Comparison of ENCODE assay signal across 7 cellular contexts in the genomic region with DNA sequence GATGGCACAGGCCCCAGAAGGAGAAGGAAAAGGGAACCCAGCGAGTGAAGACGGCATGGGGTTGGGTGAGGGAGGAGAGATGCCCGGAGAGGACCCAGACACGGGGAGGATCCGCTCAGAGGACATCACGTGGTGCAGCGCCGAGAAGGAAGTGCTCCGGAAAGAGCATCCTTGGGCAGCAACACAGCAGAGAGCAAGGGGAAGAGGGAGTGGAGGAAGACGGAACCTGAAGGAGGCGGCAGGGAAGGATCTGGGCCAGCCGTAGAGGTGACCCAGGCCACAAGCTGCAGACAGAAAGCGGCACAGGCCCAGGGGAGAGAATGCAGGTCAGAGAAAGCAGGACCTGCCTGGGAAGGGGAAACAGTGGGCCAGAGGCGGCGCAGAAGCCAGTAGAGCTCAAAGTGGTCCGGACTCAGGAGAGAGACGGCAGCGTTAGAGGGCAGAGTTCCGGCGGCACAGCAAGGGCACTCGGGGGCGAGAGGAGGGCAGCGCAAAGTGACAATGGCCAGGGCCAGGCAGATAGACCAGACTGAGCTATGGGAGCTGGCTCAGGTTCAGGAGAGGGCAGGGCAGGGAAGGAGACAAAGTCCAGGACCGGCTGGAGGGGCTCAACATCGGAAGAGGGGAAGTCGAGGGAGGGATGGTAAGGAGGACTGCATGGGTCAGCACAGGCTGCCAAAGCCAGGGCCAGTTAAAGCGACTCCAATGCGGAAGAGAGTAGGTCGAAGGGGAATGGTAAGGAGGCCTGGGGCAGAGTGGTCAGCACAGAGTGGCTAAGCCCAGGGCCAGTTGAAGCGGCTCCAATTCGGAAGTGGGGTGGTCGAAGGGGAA. TPM values are rescaled to one million over a fixed set of nuclear protein-coding genes. Genes with fewer than 3 reads are reported as not detected.
A peak's percentile ranks its signal among the peaks of the same experiment; 100 is the strongest.
DNase-seq lines count a peak whose midpoint lies in the region; ATAC-seq, FAIRE-seq and TF ChIP-seq lines count a peak whose summit lies in the region.

No MANE protein-coding gene starts in this region.

- no peak for TF ChIP-seq CTCF in H1 (IDR thresholded peaks at IDR 0.05; ENCODE audit: control extremely low read depth in 1 of 3, insufficient read depth in 1 of 3, low read depth in 1 of 3, low read length in 3 of 3)

- no peak overlapping the region for H4K91ac ChIP-seq in H1 (replicated peaks; ENCODE audit: insufficient read length, low read length)

- POLR2A ChIA-PET in activated CD4-positive, alpha-beta memory T cell treated with anti-CD3 and anti-CD28 coated beads, Interleukin-2, amount 10 ng/mL, durations not matched to agents 7 days and 5 days (lab: Charles Lee): interaction anchor here (1.1 to 3.1 kb wide), 11 partner anchors 8 to 489 kb away, joined by 3 to 15 read pairs (median 6); partner anchors contain the start of genes RDH13, UBE2S and ZNF865
- POLR2A ChIA-PET in H1 (lab: Charles Lee; ENCODE audit: partially characterized antibody): interaction anchor here (0.9 to 6.4 kb wide), 11 partner anchors 10 to 651 kb away, joined by 3 to 72 read pairs (median 7); partner anchors contain the start of gene HSPBP1

- H3K4me3 Mint-ChIP-seq in activated CD4-positive, alpha-beta memory T cell treated with anti-CD3 and anti-CD28 coated beads, Interleukin-2, amount 10 ng/mL, durations not matched to agents 7 days and 5 days: peak overlapping the region; percentile 93

- H3K27ac Mint-ChIP-seq in activated CD4-positive, alpha-beta memory T cell treated with anti-CD3 and anti-CD28 coated beads, Interleukin-2, amount 10 ng/mL, durations not matched to agents 7 days and 5 days: peak overlapping the region; percentile 91

- H3K18ac ChIP-seq in H1 (ENCODE audit: extremely low read depth, low read length): no peak overlapping the region; the same call in 1 of the 2 replicates

- peaks cover 46% of the 10 kb centered on the region for H3K4me1 Mint-ChIP-seq in activated CD4-positive, alpha-beta memory T cell treated with anti-CD3 and anti-CD28 coated beads, Interleukin-2, amount 10 ng/mL, durations not matched to agents 7 days and 5 days

- peaks cover 0 to 33% of the 10 kb centered on the region in 2 experiments; a peak in 2 of 4 replicates for H3K79me2 ChIP-seq in H1 (ENCODE audit: control insufficient read depth in 1 of 2, insufficient read depth in 2 of 2, low read length in 2 of 2)

- H3K9me3 Mint-ChIP-seq in activated CD4-positive, alpha-beta memory T cell treated with anti-CD3 and anti-CD28 coated beads, Interleukin-2, amount 10 ng/mL, durations not matched to agents 7 days and 5 days: no peaks in the 10 kb centered on the region

- no peak overlapping the region; the same call in 1 of the 2 replicates for H4K8ac ChIP-seq in H1 (ENCODE audit: extremely low read depth, insufficient read depth, low read length)

- CTCF ChIA-PET in activated CD4-positive, alpha-beta memory T cell treated with anti-CD3 and anti-CD28 coated beads, Interleukin-2, amount 10 ng/mL, durations not matched to agents 7 days and 5 days (lab: Charles Lee): interaction anchor here (0.6 to 2.0 kb wide), 4 partner anchors 10 to 223 kb away, joined by 3 to 5 read pairs (median 4); partner anchors contain the start of gene KMT5C
- CTCF ChIA-PET in H1 (lab: Charles Lee; ENCODE audit: partially characterized antibody): interaction anchor here (0.9 to 3.7 kb wide), 11 partner anchors 10 to 49 kb away, joined by 3 to 15 read pairs (median 4); no protein-coding TSS in a partner anchor

- no peak for TF ChIP-seq RAD21 in H1 (IDR thresholded peaks at IDR 0.05 in 1 of 2, conservative IDR thresholded peaks at IDR 0.05 in 1 of 2; ENCODE audit: low read depth in 2 of 2, low read length in 2 of 2)

- H2BK20ac ChIP-seq in H1 (ENCODE audit: low read length): no peak overlapping the region

- no peak for DNase-seq in GM12892 (ENCODE audit: insufficient read length)
- DNase-seq in NAMALWA (ENCODE audit: low spot score): peak; percentile 63
- DNase-seq in activated CD4-positive, alpha-beta memory T cell treated with anti-CD3 and anti-CD28 coated beads, Interleukin-2, amount 10 ng/mL, durations not matched to agents 7 days and 5 days: peak; percentile 68
- DNase-seq in H1 (ENCODE audit: low read depth in 1 of 2, low spot score in 2 of 2): peak in 1 of 2 experiments; percentile 59
- DNase-seq in lung microvascular endothelial cell (ENCODE audit: low read depth in 2 of 2): peak; percentile 33 to 64
- peak; percentile 25 for DNase-seq in stimulated activated CD8-positive, alpha-beta memory T cell treated with anti-CD3 and anti-CD28 coated beads, Interleukin-12 subunit alpha, Interleukin-12 subunit beta, amount 100 ng/mL, for 1 hour (ENCODE audit: low read depth)

- H2BK15ac ChIP-seq in H1 (ENCODE audit: low read length): 0 out of 2 replicates have a peak overlapping the region, but pooled peaks have one; percentile 88

- H2AK5ac ChIP-seq in H1 (ENCODE audit: low read depth, low read length): no peak overlapping the region

- no peak overlapping the region for H4K5ac ChIP-seq in H1 (ENCODE audit: insufficient read length, low read depth, low read length)

- peaks cover 11% of the 10 kb centered on the region for H3K36me3 Mint-ChIP-seq in activated CD4-positive, alpha-beta memory T cell treated with anti-CD3 and anti-CD28 coated beads, Interleukin-2, amount 10 ng/mL, durations not matched to agents 7 days and 5 days (ENCODE audit: low read depth)

- peaks cover 6% of the 10 kb centered on the region for H3K27me3 Mint-ChIP-seq in activated CD4-positive, alpha-beta memory T cell treated with anti-CD3 and anti-CD28 coated beads, Interleukin-2, amount 10 ng/mL, durations not matched to agents 7 days and 5 days

- H4K20me1 ChIP-seq in H1 (replicated peaks in 1 of 2; ENCODE audit: control insufficient read depth in 1 of 2, insufficient read depth in 2 of 2, low read length in 2 of 2): peaks cover 20 to 25% of the 10 kb centered on the region in 2 experiments

- ATAC-seq in GM18511 (IDR thresholded peaks at IDR 0.05; ENCODE audit: unreplicated experiment): no peak

- 13% methylated on average over 32 of the region's 32 CpGs; no CpG with 5 or more reads in 1 of the 2 experiments for WGBS in H1 (ENCODE audit: extremely low coverage in 1 of 2, insufficient coverage in 1 of 2, insufficient read length in 1 of 2, insufficient replicate concordance in 2 of 2, low coverage in 1 of 2, low lambda C conversion rate in 2 of 2, missing lambda C conversion rate in 1 of 2), 2 experiments

- H3K4ac ChIP-seq in H1 (replicated peaks; ENCODE audit: insufficient read length, low read depth, low read length): no peak overlapping the region

- H2BK120ac ChIP-seq in H1 (replicated peaks; ENCODE audit: low read depth, low read length): no peak overlapping the region

- peaks cover 17% of the 10 kb centered on the region for H3K23me2 ChIP-seq in H1 (ENCODE audit: low read depth, low read length)

- peak overlapping the region; percentile 83 to 92 (median 87) for H3K4me3 ChIP-seq in H1 (ENCODE audit: extremely low read depth in 1 of 4, insufficient read depth in 2 of 4, low read depth in 3 of 4, low read length in 4 of 4)

- no peak overlapping the region for H3K27ac ChIP-seq in H1 (ENCODE audit: low read depth, low read length)

- no peak overlapping the region for H2BK5ac ChIP-seq in H1 (ENCODE audit: low read depth, low read length)

- FAIRE-seq in GM12892 (lab: Jason Lieb, UNC) (peak; percentile 82), H1 (lab: Jason Lieb, UNC) (no peak)

- peaks cover 0 to 26% (median 17%) of the 10 kb centered on the region in 4 experiments; a peak in 5 of 7 replicates for H3K4me1 ChIP-seq in H1 (replicated peaks in 1 of 4; ENCODE audit: control insufficient read depth in 3 of 4, insufficient read depth in 4 of 4, low read length in 3 of 4)

- TF ChIP-seq POLR2A in GM12892 (IDR thresholded peaks at IDR 0.05; ENCODE audit: low read depth, low read length) (peak; percentile 43; the same call in 1 of the 2 replicates), H1 (IDR thresholded peaks at IDR 0.05; ENCODE audit: control extremely low read depth in 1 of 2, low read depth in 2 of 2, low read length in 2 of 2) (no peak)

- TF ChIP-seq EP300 in H1 (IDR thresholded peaks at IDR 0.05; ENCODE audit: borderline replicate concordance in 1 of 2, low read depth in 2 of 2, low read length in 2 of 2): no peak

- no peak overlapping the region for H3K56ac ChIP-seq in H1 (replicated peaks; ENCODE audit: insufficient read length, low read depth, low read length)

- H3K14ac ChIP-seq in H1 (ENCODE audit: insufficient read length): no peak overlapping the region

- peak overlapping the region; percentile 36 for H3K23ac ChIP-seq in H1 (ENCODE audit: insufficient read length)

- peak overlapping the region; percentile 96 to 98 for H3K4me2 ChIP-seq in H1 (ENCODE audit: insufficient read depth in 1 of 2, low read depth in 2 of 2, low read length in 2 of 2)

- no peaks in the 10 kb centered on the region for H3K9me3 ChIP-seq in H1 (ENCODE audit: insufficient read depth in 2 of 2, low read depth in 1 of 2, low read length in 1 of 2)

- peak overlapping the region; percentile 56 to 93 (median 65) for H3K9ac ChIP-seq in H1 (replicated peaks in 1 of 4; ENCODE audit: extremely low read depth in 1 of 4, low read depth in 3 of 4, low read length in 3 of 4)

- H2BK12ac ChIP-seq in H1 (ENCODE audit: low read depth, low read length): no peak overlapping the region

- no peaks in the 10 kb centered on the region for H3K27me3 ChIP-seq in H1 (replicated peaks in 1 of 4; ENCODE audit: control insufficient read depth in 3 of 4, extremely low read depth in 1 of 4, insufficient read depth in 3 of 4, low read length in 3 of 4)

- no peak overlapping the region for H2AFZ ChIP-seq in H1 (ENCODE audit: low read length)

- peaks cover 0 to 4% (median 0%) of the 10 kb centered on the region in 4 experiments; a peak in 1 of 8 replicates for H3K36me3 ChIP-seq in H1 (ENCODE audit: control insufficient read depth in 2 of 4, insufficient read depth in 4 of 4, low read length in 3 of 4)

- peaks cover 32% of the 10 kb centered on the region for H3K79me1 ChIP-seq in H1 (ENCODE audit: low read depth, low read length)

RNA-seq across cellular contexts. Expression of gene PPP1R12C, which starts 1.0 kb away (rescaled TPM):
- 30.1 TPM for polyA plus RNA-seq in GM12892 (2012; ENCODE audit: missing spikeins)
- 100 to 1,000 TPM; 132 to 134 TPM for total RNA-seq in activated CD4-positive, alpha-beta memory T cell treated with anti-CD3 and anti-CD28 coated beads, Interleukin-2, amount 10 ng/mL, durations not matched to agents 7 days and 5 days
- 71.5 and 88.8 TPM in 2 replicates for total RNA-seq in H1 (2021; fragmentation: NEBNext Ultra II Directional; extraction: Animal tissue kit (Norgen Biotek cat#: 25700))
- polyA plus RNA-seq in H1 (2011; rRNA removed): 31.7 and 49.5 TPM in 2 replicates
- polyA plus RNA-seq in H1 (2011; cell fraction: cytosol; rRNA removed): 56.3 TPM
- 230 TPM for polyA plus RNA-seq in H1 (2011; cell fraction: nucleus; rRNA removed)
- polyA plus RNA-seq in H1 (2012, experiment 1 of 2): 62.6 to 73.1 TPM (median 72.1 TPM) in 4 replicates
- 47.9 TPM for polyA plus RNA-seq in H1 (2012, experiment 2 of 2)
- polyA plus RNA-seq in H1 (2013, experiment 1 of 2): 59.9 TPM
- polyA plus RNA-seq in H1 (2013, experiment 2 of 2): 53.5 TPM
- polyA minus RNA-seq in H1 (2011; rRNA and poly(A)+ RNA removed): 12.3 and 14.2 TPM in 2 replicates
- polyA minus RNA-seq in H1 (2011; cell fraction: cytosol; rRNA and poly(A)+ RNA removed): 25.6 TPM
- polyA minus RNA-seq in H1 (2011; cell fraction: nucleus; rRNA and poly(A)+ RNA removed): 48.5 TPM
- 18.1 and 25.8 TPM in 2 replicates for total RNA-seq in lung microvascular endothelial cell

RNA-seq across cellular contexts. Expression of gene TNNT1, which starts 32.6 kb away (rescaled TPM):
- polyA plus RNA-seq in GM12892 (2012; ENCODE audit: missing spikeins): not detected
- total RNA-seq in activated CD4-positive, alpha-beta memory T cell treated with anti-CD3 and anti-CD28 coated beads, Interleukin-2, amount 10 ng/mL, durations not matched to agents 7 days and 5 days: under 1 TPM; 0.38 to 0.68 TPM
- total RNA-seq in H1 (2021; fragmentation: NEBNext Ultra II Directional; extraction: Animal tissue kit (Norgen Biotek cat#: 25700)): 107 and 115 TPM in 2 replicates
- 69.6 and 97.9 TPM in 2 replicates for polyA plus RNA-seq in H1 (2011; rRNA removed)
- polyA plus RNA-seq in H1 (2011; cell fraction: cytosol; rRNA removed): 164 TPM
- polyA plus RNA-seq in H1 (2011; cell fraction: nucleus; rRNA removed): 90.2 TPM
- polyA plus RNA-seq in H1 (2012, experiment 1 of 2): 112 to 203 TPM (median 168 TPM) in 4 replicates
- 169 TPM for polyA plus RNA-seq in H1 (2012, experiment 2 of 2)
- 121 TPM for polyA plus RNA-seq in H1 (2013, experiment 1 of 2)
- 121 TPM for polyA plus RNA-seq in H1 (2013, experiment 2 of 2)
- 11.5 and 12.7 TPM in 2 replicates for polyA minus RNA-seq in H1 (2011; rRNA and poly(A)+ RNA removed)
- polyA minus RNA-seq in H1 (2011; cell fraction: cytosol; rRNA and poly(A)+ RNA removed): 25.4 TPM
- polyA minus RNA-seq in H1 (2011; cell fraction: nucleus; rRNA and poly(A)+ RNA removed): 20.5 TPM
- total RNA-seq in lung microvascular endothelial cell: 1.7 TPM in 1 of 2 replicates, not detected in the other

RNA-seq across cellular contexts. Expression of gene EPS8L1, which starts 40.8 kb away (rescaled TPM):
- polyA plus RNA-seq in GM12892 (2012; ENCODE audit: missing spikeins): 0.64 TPM
- total RNA-seq in activated CD4-positive, alpha-beta memory T cell treated with anti-CD3 and anti-CD28 coated beads, Interleukin-2, amount 10 ng/mL, durations not matched to agents 7 days and 5 days: 1 to 10 TPM; 6.9 to 7.6 TPM
- 30.2 and 37.0 TPM in 2 replicates for total RNA-seq in H1 (2021; fragmentation: NEBNext Ultra II Directional; extraction: Animal tissue kit (Norgen Biotek cat#: 25700))
- 19.8 and 33.6 TPM in 2 replicates for polyA plus RNA-seq in H1 (2011; rRNA removed)
- 40.0 TPM for polyA plus RNA-seq in H1 (2011; cell fraction: cytosol; rRNA removed)
- polyA plus RNA-seq in H1 (2011; cell fraction: nucleus; rRNA removed): 100 TPM
- polyA plus RNA-seq in H1 (2012, experiment 1 of 2): 33.6 to 63.1 TPM (median 56.4 TPM) in 4 replicates
- polyA plus RNA-seq in H1 (2012, experiment 2 of 2): 37.3 TPM
- polyA plus RNA-seq in H1 (2013, experiment 1 of 2): 21.4 TPM
- polyA plus RNA-seq in H1 (2013, experiment 2 of 2): 19.2 TPM
- polyA minus RNA-seq in H1 (2011; rRNA and poly(A)+ RNA removed): 21.6 and 24.3 TPM in 2 replicates
- 31.6 TPM for polyA minus RNA-seq in H1 (2011; cell fraction: cytosol; rRNA and poly(A)+ RNA removed)
- polyA minus RNA-seq in H1 (2011; cell fraction: nucleus; rRNA and poly(A)+ RNA removed): 27.3 TPM
- 9.9 and 12.0 TPM in 2 replicates for total RNA-seq in lung microvascular endothelial cell

RNA-seq across cellular contexts. Expression of gene TNNI3, which starts 41.1 kb away (rescaled TPM):
- polyA plus RNA-seq in GM12892 (2012; ENCODE audit: missing spikeins): not detected
- total RNA-seq in activated CD4-positive, alpha-beta memory T cell treated with anti-CD3 and anti-CD28 coated beads, Interleukin-2, amount 10 ng/mL, durations not matched to agents 7 days and 5 days: not detected
- 16.6 and 16.9 TPM in 2 replicates for total RNA-seq in H1 (2021; fragmentation: NEBNext Ultra II Directional; extraction: Animal tissue kit (Norgen Biotek cat#: 25700))
- polyA plus RNA-seq in H1 (2011; rRNA removed): 56.0 and 67.9 TPM in 2 replicates
- polyA plus RNA-seq in H1 (2011; cell fraction: cytosol; rRNA removed): 60.1 TPM
- 34.8 TPM for polyA plus RNA-seq in H1 (2011; cell fraction: nucleus; rRNA removed)
- polyA plus RNA-seq in H1 (2012, experiment 1 of 2): 29.4 to 46.2 TPM (median 42.5 TPM) in 4 replicates
- polyA plus RNA-seq in H1 (2012, experiment 2 of 2): 33.8 TPM
- polyA plus RNA-seq in H1 (2013, experiment 1 of 2): 59.4 TPM
- polyA plus RNA-seq in H1 (2013, experiment 2 of 2): 58.0 TPM
- 1.8 and 3.7 TPM in 2 replicates for polyA minus RNA-seq in H1 (2011; rRNA and poly(A)+ RNA removed)
- 9.2 TPM for polyA minus RNA-seq in H1 (2011; cell fraction: cytosol; rRNA and poly(A)+ RNA removed)
- polyA minus RNA-seq in H1 (2011; cell fraction: nucleus; rRNA and poly(A)+ RNA removed): 7.5 TPM
- total RNA-seq in lung microvascular endothelial cell: not detected in 2 replicates

RNA-seq across cellular contexts. Expression of gene DNAAF3, which starts 50.0 kb away (rescaled TPM):
- not detected for polyA plus RNA-seq in GM12892 (2012; ENCODE audit: missing spikeins)
- total RNA-seq in activated CD4-positive, alpha-beta memory T cell treated with anti-CD3 and anti-CD28 coated beads, Interleukin-2, amount 10 ng/mL, durations not matched to agents 7 days and 5 days: not detected
- total RNA-seq in H1 (2021; fragmentation: NEBNext Ultra II Directional; extraction: Animal tissue kit (Norgen Biotek cat#: 25700)): 5.4 and 5.7 TPM in 2 replicates
- polyA plus RNA-seq in H1 (2011; rRNA removed): 8.0 and 13.8 TPM in 2 replicates
- polyA plus RNA-seq in H1 (2011; cell fraction: cytosol; rRNA removed): 7.2 TPM
- polyA plus RNA-seq in H1 (2011; cell fraction: nucleus; rRNA removed): 15.2 TPM
- 4.0 to 6.8 TPM (median 5.7 TPM) in 4 replicates for polyA plus RNA-seq in H1 (2012, experiment 1 of 2)
- polyA plus RNA-seq in H1 (2012, experiment 2 of 2): 6.5 TPM
- 7.0 TPM for polyA plus RNA-seq in H1 (2013, experiment 1 of 2)
- 6.6 TPM for polyA plus RNA-seq in H1 (2013, experiment 2 of 2)
- polyA minus RNA-seq in H1 (2011; rRNA and poly(A)+ RNA removed): 1.5 and 1.9 TPM in 2 replicates
- 3.4 TPM for polyA minus RNA-seq in H1 (2011; cell fraction: cytosol; rRNA and poly(A)+ RNA removed)
- polyA minus RNA-seq in H1 (2011; cell fraction: nucleus; rRNA and poly(A)+ RNA removed): 1.8 TPM
- 0.22 and 0.40 TPM in 2 replicates for total RNA-seq in lung microvascular endothelial cell

Comparison
In these comparisons a context has a peak if more than half of its experiments do, and no peak if none do; other contexts are left out.
1. RNA of gene TNNT1, which starts 32.6 kb away (total RNA-seq): 107 to 115 TPM in H1; 0.38 to 0.68 TPM in activated CD4-positive, alpha-beta memory T cell treated with anti-CD3 and anti-CD28 coated beads, Interleukin-2, amount 10 ng/mL, durations not matched to agents 7 days and 5 days and 1.7 TPM in lung microvascular endothelial cell; every median in the first group is over 10 times any median in the second.